ENCODE assay signal across 8 cellular contexts in the genomic region with DNA sequence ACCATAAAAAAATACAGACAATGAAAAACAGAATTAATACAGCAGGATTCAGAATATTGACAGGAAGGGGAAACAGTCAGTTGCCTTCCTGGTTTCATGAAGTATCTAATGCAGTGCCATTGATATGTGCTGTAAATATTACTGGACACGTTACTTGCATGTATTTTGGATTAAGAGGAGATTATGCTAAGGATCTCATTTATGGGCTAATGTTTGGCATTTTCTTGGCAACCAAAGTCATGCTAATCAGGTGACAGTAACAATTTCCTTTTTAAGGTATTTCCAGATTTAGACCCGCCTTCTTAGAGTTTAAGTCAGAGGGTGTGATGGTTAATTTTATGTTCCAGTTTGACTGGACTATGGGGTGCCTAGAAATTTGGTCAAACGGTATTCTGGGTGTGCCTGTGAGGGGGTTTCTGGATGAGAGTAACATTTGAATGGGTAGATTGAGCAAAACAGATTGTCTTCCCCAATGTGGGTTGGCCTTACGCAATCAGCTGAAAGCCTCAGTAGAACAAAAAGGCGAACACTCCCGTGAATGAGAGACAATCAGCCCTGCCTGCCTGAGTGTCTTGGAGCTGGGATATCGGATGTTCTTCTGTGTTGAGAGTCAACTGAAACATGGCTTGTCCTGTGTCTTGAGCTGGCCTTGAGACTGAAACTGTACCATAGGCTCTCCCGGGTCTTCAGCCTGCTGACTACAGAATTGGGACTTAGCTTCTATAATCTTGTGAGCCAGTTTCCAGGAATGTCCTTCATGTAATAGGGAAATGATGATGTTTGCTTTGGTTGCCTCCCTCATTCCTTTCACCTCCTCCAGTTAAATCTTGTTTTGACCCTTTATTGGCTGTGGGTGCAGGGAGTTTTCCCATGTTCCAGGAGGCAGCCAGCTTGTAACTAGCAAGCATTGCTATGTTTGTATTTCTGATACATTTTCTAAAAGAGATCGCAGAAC. TPM values are rescaled to one million over a fixed set of nuclear protein-coding genes. Genes with fewer than 3 reads are reported as not detected.
DNase-seq lines count a peak whose midpoint lies in the region; ATAC-seq and TF ChIP-seq lines count a peak whose summit lies in the region.

No MANE protein-coding gene starts in this region.

- DNase-seq in activated CD4-positive, alpha-beta T cell treated with anti-CD3 and anti-CD28 coated beads, Interleukin-2, amount 10 ng/mL, durations not matched to agents 24 days and 14 days: no peak
- DNase-seq in activated CD4-positive, alpha-beta T cell treated with anti-CD3 and anti-CD28 coated beads for 4 hours: no peak
- no peak for DNase-seq in T-helper 17 cell
- peak; percentile 83 for DNase-seq in fibroblast of villous mesenchyme (ENCODE audit: low read depth)
- no peak for DNase-seq in ecto neural progenitor cell (ENCODE audit: low spot score)
- no peak for DNase-seq in DMS153 (lab: John Stamatoyannopoulos, UW)
- no peak for DNase-seq in effector CD8-positive, alpha-beta T cell (lab: John Stamatoyannopoulos, UW)

- H3K27me3 Mint-ChIP-seq in activated CD4-positive, alpha-beta T cell treated with anti-CD3 and anti-CD28 coated beads, Interleukin-2, amount 10 ng/mL, durations not matched to agents 24 days and 14 days: no peaks in the 10 kb centered on the region
- H3K27me3 Mint-ChIP-seq in T-helper 17 cell: no peaks in the 10 kb centered on the region
- H3K27me3 Mint-ChIP-seq in stimulated activated memory B cell treated with anti-CD40 and anti-IgM and Interleukin-4, amounts not matched to agents 10 μg/mL and 1 μg/mL and 100 μg/mL, for 72 hours: no peaks in the 10 kb centered on the region

- H3K36me3 Mint-ChIP-seq in activated CD4-positive, alpha-beta T cell treated with anti-CD3 and anti-CD28 coated beads, Interleukin-2, amount 10 ng/mL, durations not matched to agents 24 days and 14 days (ENCODE audit: low read depth): peaks cover 36% of the 10 kb centered on the region
- H3K36me3 Mint-ChIP-seq in T-helper 17 cell (ENCODE audit: low read depth): peaks cover 4% of the 10 kb centered on the region
- peaks cover 16% of the 10 kb centered on the region for H3K36me3 Mint-ChIP-seq in stimulated activated memory B cell treated with anti-CD40 and anti-IgM and Interleukin-4, amounts not matched to agents 10 μg/mL and 1 μg/mL and 100 μg/mL, for 72 hours

- no peak overlapping the region for H3K4me3 ChIP-seq in fibroblast of villous mesenchyme (ENCODE audit: low read depth, low read length)

- peak overlapping the region; percentile 1 for H3K4me3 Mint-ChIP-seq in activated CD4-positive, alpha-beta T cell treated with anti-CD3 and anti-CD28 coated beads, Interleukin-2, amount 10 ng/mL, durations not matched to agents 24 days and 14 days
- H3K4me3 Mint-ChIP-seq in T-helper 17 cell: peak overlapping the region; percentile 41
- no peak overlapping the region for H3K4me3 Mint-ChIP-seq in stimulated activated memory B cell treated with anti-CD40 and anti-IgM and Interleukin-4, amounts not matched to agents 10 μg/mL and 1 μg/mL and 100 μg/mL, for 72 hours

- intact Hi-C loops in activated CD4-positive, alpha-beta T cell treated with anti-CD3 and anti-CD28 coated beads, Interleukin-2, amount 10 ng/mL, durations not matched to agents 24 days and 14 days (cut with micrococcal nuclease): no loop called here

- H3K9me3 Mint-ChIP-seq in activated CD4-positive, alpha-beta T cell treated with anti-CD3 and anti-CD28 coated beads, Interleukin-2, amount 10 ng/mL, durations not matched to agents 24 days and 14 days: no peaks in the 10 kb centered on the region
- H3K9me3 Mint-ChIP-seq in stimulated activated memory B cell treated with anti-CD40 and anti-IgM and Interleukin-4, amounts not matched to agents 10 μg/mL and 1 μg/mL and 100 μg/mL, for 72 hours: no peaks in the 10 kb centered on the region

- H3K27ac Mint-ChIP-seq in activated CD4-positive, alpha-beta T cell treated with anti-CD3 and anti-CD28 coated beads, Interleukin-2, amount 10 ng/mL, durations not matched to agents 24 days and 14 days: peak overlapping the region; percentile 67
- peak overlapping the region; percentile 19 for H3K27ac Mint-ChIP-seq in T-helper 17 cell
- H3K27ac Mint-ChIP-seq in stimulated activated memory B cell treated with anti-CD40 and anti-IgM and Interleukin-4, amounts not matched to agents 10 μg/mL and 1 μg/mL and 100 μg/mL, for 72 hours: peak overlapping the region; percentile 18

- no peak for TF ChIP-seq CTCF in fibroblast of villous mesenchyme (IDR thresholded peaks at IDR 0.05; ENCODE audit: insufficient read depth, low read depth, low read length)

- ATAC-seq in T-helper 17 cell: no peak
- ATAC-seq in stimulated activated memory B cell treated with anti-CD40 and anti-IgM and Interleukin-4, amounts not matched to agents 10 μg/mL and 1 μg/mL and 100 μg/mL, for 72 hours: no peak

- H3K4me1 Mint-ChIP-seq in activated CD4-positive, alpha-beta T cell treated with anti-CD3 and anti-CD28 coated beads, Interleukin-2, amount 10 ng/mL, durations not matched to agents 24 days and 14 days: peaks cover 65% of the 10 kb centered on the region
- peaks cover 55% of the 10 kb centered on the region for H3K4me1 Mint-ChIP-seq in T-helper 17 cell
- H3K4me1 Mint-ChIP-seq in stimulated activated memory B cell treated with anti-CD40 and anti-IgM and Interleukin-4, amounts not matched to agents 10 μg/mL and 1 μg/mL and 100 μg/mL, for 72 hours: peaks cover 44% of the 10 kb centered on the region

- no peaks in the 10 kb centered on the region for H3K9me3 ChIP-seq in T-helper 17 cell (ENCODE audit: control insufficient read depth, low read length, poor library complexity, severe bottlenecking)

RNA-seq across cellular contexts. Expression of gene SQOR, which starts 10.5 kb away (rescaled TPM):
- 103 and 108 TPM in 2 replicates for total RNA-seq in activated CD4-positive, alpha-beta T cell treated with anti-CD3 and anti-CD28 coated beads, Interleukin-2, amount 10 ng/mL, durations not matched to agents 24 days and 14 days
- total RNA-seq in T-helper 17 cell (10 to 100 TPM; 36.5 to 39.0 TPM), fibroblast of villous mesenchyme (46.7 and 81.6 TPM in 2 replicates)

RNA-seq across cellular contexts. Expression of gene BLOC1S6, which starts 58.1 kb away (rescaled TPM):
- 42.8 and 44.8 TPM in 2 replicates for total RNA-seq in activated CD4-positive, alpha-beta T cell treated with anti-CD3 and anti-CD28 coated beads, Interleukin-2, amount 10 ng/mL, durations not matched to agents 24 days and 14 days
- total RNA-seq in T-helper 17 cell: 10 to 100 TPM; 48.5 to 66.2 TPM
- 74.7 and 87.2 TPM in 2 replicates for total RNA-seq in fibroblast of villous mesenchyme
